In genomic region chr1:234409328-234409727, GRCh38 we compare ENCODE assay signal across 1 cellular context.
TF ChIP-seq lines count a peak whose summit lies in the region.

No MANE protein-coding gene starts in this region.

TF ChIP-seq in IMR-90, 13 proteins besides CTCF, POLR2A, EP300 and RAD21:
- no peak for TF ChIP-seq NFE2L2 (IDR thresholded peaks at IDR 0.05; ENCODE audit: low read depth, low read length)
- no peak for TF ChIP-seq ELK1 (IDR thresholded peaks at IDR 0.05; ENCODE audit: borderline replicate concordance, low read depth, low read length)
- TF ChIP-seq RCOR1 (IDR thresholded peaks at IDR 0.05; ENCODE audit: insufficient replicate concordance, low read length), result no peak
- TF ChIP-seq FOS (IDR thresholded peaks at IDR 0.05; ENCODE audit: low read depth, low read length), result no peak
- TF ChIP-seq USF2 (IDR thresholded peaks at IDR 0.05; ENCODE audit: low read depth, low read length), result no peak
- no peak for TF ChIP-seq CEBPB (IDR thresholded peaks at IDR 0.05; ENCODE audit: low read depth, low read length)
- TF ChIP-seq MAZ (IDR thresholded peaks at IDR 0.05; ENCODE audit: borderline replicate concordance, low read depth, low read length), result no peak
- TF ChIP-seq MXI1 (IDR thresholded peaks at IDR 0.05; ENCODE audit: borderline replicate concordance, low read depth, low read length), result no peak
- TF ChIP-seq MAFK (IDR thresholded peaks at IDR 0.05; ENCODE audit: low read depth, low read length), result no peak
- no peak for TF ChIP-seq RFX5 (IDR thresholded peaks at IDR 0.05; ENCODE audit: low read depth, low read length)
TF ChIP-seq in IMR-90: peak in this region for 0.
